In genomic region chr1:93061895-93062792, GRCh38 we compare ENCODE assay signal across 8 cellular contexts. TPM values are rescaled to one million over a fixed set of nuclear protein-coding genes. Genes with fewer than 3 reads are reported as not detected.
DNase-seq lines count a peak whose midpoint lies in the region; ATAC-seq and TF ChIP-seq lines count a peak whose summit lies in the region.

No MANE protein-coding gene starts in this region.

- H3K4me1 ChIP-seq in SJCRH30 (no peaks in the 10 kb centered on the region; the same call in 1 of the 2 replicates), lower lobe of right lung (no peaks in the 10 kb centered on the region)

- intact Hi-C loops in lower lobe of right lung (cut with DNase I) = no loop called here

- H3K36me3 ChIP-seq in SJCRH30 = no peaks in the 10 kb centered on the region
- no peaks in the 10 kb centered on the region for H3K36me3 ChIP-seq in brain microvascular endothelial cell (replicated peaks)
- no peaks in the 10 kb centered on the region for H3K36me3 ChIP-seq in lower lobe of right lung

- H3K27me3 ChIP-seq in SJCRH30 (no peaks in the 10 kb centered on the region), brain microvascular endothelial cell (replicated peaks) (no peaks in the 10 kb centered on the region), lower lobe of right lung (ENCODE audit: low read depth) (no peaks in the 10 kb centered on the region)

- in situ Hi-C loops in brain microvascular endothelial cell (cut with HindIII; ENCODE audit: low pct_ligation_motif_present, low sequenced_read_pairs) = no loop called here

- H3K27ac ChIP-seq in C4-2B (no peak overlapping the region), SJCRH30 (no peak overlapping the region), brain microvascular endothelial cell (no peak overlapping the region), lower lobe of right lung (no peak overlapping the region)

- H3K9me3 ChIP-seq in SJCRH30 (replicated peaks) = no peaks in the 10 kb centered on the region
- no peaks in the 10 kb centered on the region for H3K9me3 ChIP-seq in lower lobe of right lung

- TF ChIP-seq CTCF in C4-2B (conservative IDR thresholded peaks at IDR 0.05) (peak; percentile 76), brain microvascular endothelial cell (IDR thresholded peaks at IDR 0.05; ENCODE audit: low read depth, low read length, missing control alignments) (peak; percentile 66), lower lobe of right lung (IDR thresholded peaks at IDR 0.05) (peak; percentile 48)

- DNase-seq in Jurkat, Clone E6-1 (ENCODE audit: low read depth, low spot score) = peak; percentile 72
- DNase-seq in SJCRH30 (peak; percentile 36 to 67), brain microvascular endothelial cell (peak; percentile 31), lower lobe of right lung (no peak), C1 segment of cervical spinal cord (lab: John Stamatoyannopoulos, UW) (no peak)

- ATAC-seq in GM18858 (IDR thresholded peaks at IDR 0.05; ENCODE audit: unreplicated experiment) = peak; percentile 78
- ATAC-seq in lower lobe of right lung = peak; percentile 59 to 62
- no peak for ATAC-seq in GM19455 (IDR thresholded peaks at IDR 0.05; ENCODE audit: unreplicated experiment)

- no peak overlapping the region for H3K4me3 ChIP-seq in Jurkat, Clone E6-1 (ENCODE audit: low read length)
- H3K4me3 ChIP-seq in SJCRH30 (no peak overlapping the region), brain microvascular endothelial cell (ENCODE audit: low read depth, low read length) (no peak overlapping the region), lower lobe of right lung (no peak overlapping the region)

RNA-seq across cellular contexts. Expression of gene MTF2, which starts 16.9 kb away (rescaled TPM):
- polyA plus RNA-seq in Jurkat, Clone E6-1 (2012; ENCODE audit: insufficient read depth, insufficient read length) = 38.1 TPM
- total RNA-seq in SJCRH30 (2014; rRNA removed; shearing (Covaris generic)) = 49.6 and 57.2 TPM in 2 replicates
- 20.2 TPM for total RNA-seq in lower lobe of right lung

Comparison
In these comparisons a context has a peak if more than half of its experiments do, and no peak if none do; other contexts are left out.
1. DNase-seq: peak in Jurkat, Clone E6-1 (single experiment), SJCRH30 (2 of 2) and brain microvascular endothelial cell (single experiment); none in lower lobe of right lung (single experiment) and C1 segment of cervical spinal cord (0 of 14).
2. Peak in every context shown above with its lines, with median percentiles within 50 percentile points of each other: CTCF ChIP-seq.